In the genomic region with DNA sequence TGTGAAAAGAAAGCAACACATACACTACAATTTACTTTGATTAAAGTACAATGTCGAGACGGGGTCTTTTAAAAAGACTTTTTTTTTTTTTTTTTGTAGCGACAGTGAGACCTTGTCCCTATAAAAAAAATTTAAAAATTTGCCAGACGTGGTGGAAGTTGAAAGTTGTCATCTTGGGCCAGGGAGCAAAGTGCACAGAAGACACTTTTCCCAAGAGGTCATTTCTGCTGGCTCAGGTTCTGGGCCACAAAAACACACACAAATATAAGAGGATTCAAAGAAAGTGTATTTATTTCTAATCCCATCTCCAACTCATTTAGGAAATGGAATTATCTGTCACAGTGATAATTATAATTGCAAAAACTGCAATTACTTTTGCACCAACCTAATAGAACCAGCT, we compare ENCODE assay signal across 24 cellular contexts. TPM values are rescaled to one million over a fixed set of nuclear protein-coding genes. Genes with fewer than 3 reads are reported as not detected.
DNase-seq lines count a peak whose midpoint lies in the region; ATAC-seq, FAIRE-seq and TF ChIP-seq lines count a peak whose summit lies in the region.
"Had no signal": no experiment of that assay in that cellular context is flagged by ENCODE, and none has a peak within 500 bp of the region (broad histone marks: within the 10 kb centered on the region; RNA-seq: fewer than 3 reads in every experiment).

No MANE protein-coding gene starts in this region.

- H3K27ac Mint-ChIP-seq in CD4-positive, alpha-beta T cell, result no peak overlapping the region
- H3K27ac Mint-ChIP-seq: CD4-positive, alpha-beta memory T cell; IgD-negative memory B cell had no signal

- no peak for TF ChIP-seq RAD21 in HepG2 (CRISPR knock-in tag; IDR thresholded peaks at IDR 0.05)

- H3K4me3 ChIP-seq in PC-9 (no peak overlapping the region), HepG2 (replicated peaks in 1 of 3; ENCODE audit: insufficient read depth in 1 of 3, low read depth in 2 of 3, low read length in 3 of 3) (no peak overlapping the region), prostate gland (no peak overlapping the region), transverse colon (no peak overlapping the region), colonic mucosa (no peak overlapping the region)
- H3K4me3 ChIP-seq: A549, GM23248, HAP-1 had no signal

- H3K79me2 ChIP-seq in PC-9 (ENCODE audit: low read depth) (no peaks in the 10 kb centered on the region), HepG2 (ENCODE audit: insufficient read depth, low read length) (no peaks in the 10 kb centered on the region)

- H3K4me2 ChIP-seq in PC-9, result no peak overlapping the region
- peak overlapping the region; percentile 64 for H3K4me2 ChIP-seq in HepG2 (ENCODE audit: low read depth, low read length)
- H3K4me2 ChIP-seq: A549 had no signal

- H3K4me1 Mint-ChIP-seq in CD4-positive, alpha-beta T cell (ENCODE audit: low read depth), result no peaks in the 10 kb centered on the region
- H3K4me1 Mint-ChIP-seq: CD4-positive, alpha-beta memory T cell; IgD-negative memory B cell had no signal

- H3K9me3 Mint-ChIP-seq in CD4-positive, alpha-beta T cell, result no peaks in the 10 kb centered on the region
- H3K9me3 Mint-ChIP-seq: IgD-negative memory B cell had no signal

- in situ Hi-C loops in HepG2 (cut with HindIII; ENCODE audit: extremely low pct_ligation_motif_present, low pct_unique_long_range_greater_than_20kb) (no loop called here), transverse colon (cut with MboI; ENCODE audit: low pct_ligation_motif_present in 1 of 4, low pct_unique_long_range_greater_than_20kb in 1 of 4, low sequenced_read_pairs in 3 of 4) (no loop called here)

- H3F3A ChIP-seq in PC-9 (ENCODE audit: insufficient read depth, low read depth), result no peaks in the 10 kb centered on the region

- TF ChIP-seq EP300 in HepG2 (IDR thresholded peaks at IDR 0.05; ENCODE audit: low read depth in 2 of 2, low read length in 2 of 2) (no peak), HepG2 (CRISPR knock-in tag; IDR thresholded peaks at IDR 0.05; ENCODE audit: borderline replicate concordance) (no peak), transverse colon (IDR thresholded peaks at IDR 0.05; ENCODE audit: low read depth) (no peak)

- H3K4me3 Mint-ChIP-seq in CD4-positive, alpha-beta T cell, result no peak overlapping the region
- H3K4me3 Mint-ChIP-seq: CD4-positive, alpha-beta memory T cell; IgD-negative memory B cell had no signal

- no peaks in the 10 kb centered on the region for H3K4me1 ChIP-seq in PC-9 (replicated peaks; ENCODE audit: insufficient read depth)
- peaks cover 69% of the 10 kb centered on the region for H3K4me1 ChIP-seq in HepG2 (ENCODE audit: insufficient read depth, low read length)
- no peaks in the 10 kb centered on the region for H3K4me1 ChIP-seq in prostate gland (replicated peaks)
- peaks cover 0 to 23% (median 16%) of the 10 kb centered on the region in 4 donors for H3K4me1 ChIP-seq in transverse colon
- no peaks in the 10 kb centered on the region for H3K4me1 ChIP-seq in colonic mucosa
- H3K4me1 ChIP-seq: A549 had no signal

- H4K20me1 ChIP-seq in PC-9 (ENCODE audit: insufficient read depth), result no peaks in the 10 kb centered on the region
- no peaks in the 10 kb centered on the region for H4K20me1 ChIP-seq in HepG2 (ENCODE audit: insufficient read depth, low read length)

- H3K36me3 Mint-ChIP-seq in CD4-positive, alpha-beta T cell (ENCODE audit: low read depth), result no peaks in the 10 kb centered on the region
- H3K36me3 Mint-ChIP-seq: CD4-positive, alpha-beta memory T cell; IgD-negative memory B cell had no signal

- 60% methylated on average over 4 of the region's 4 CpGs for WGBS in HepG2 (ENCODE audit: low lambda C conversion rate)
- WGBS in prostate gland, result 83% methylated on average over 4 of the region's 4 CpGs
- 73 to 75% methylated on average over 4 of the region's 4 CpGs for WGBS in transverse colon (ENCODE audit: low coverage in 1 of 2), 2 donors

- POLR2A ChIA-PET in PC-9 (lab: Charles Lee; ENCODE audit: unreplicated experiment) (no interaction called here), HepG2 (lab: Yijun Ruan, JAX) (no interaction called here)
- POLR2A ChIA-PET in CD4-positive, alpha-beta T cell (lab: Charles Lee), result no interaction called here

- no peak for DNase-seq in PC-9
- DNase-seq in HepG2 (ENCODE audit: low spot score), result no peak
- no peak for DNase-seq in prostate gland (ENCODE audit: low spot score)
- no peak for DNase-seq in transverse colon
- no peak for DNase-seq in CD4-positive, alpha-beta T cell
- DNase-seq in colonic mucosa, result no peak
- DNase-seq: AML-193; CD4-positive, alpha-beta memory T cell; DMS153; DMS79; GDM1; GM23248 had no signal

- intact Hi-C loops in PC-9 (cut with micrococcal nuclease; ENCODE audit: unreplicated experiment) (no loop called here), HepG2 (cut with micrococcal nuclease; ENCODE audit: unreplicated experiment) (no loop called here), prostate gland (cut with DNase I) (loop anchor here (5.0 to 10.0 kb wide), 3 partner anchors 34 to 97 kb away; partner anchors contain the start of gene CBLL1), transverse colon (cut with DNase I; ENCODE audit: low total_unique reads) (no loop called here), colonic mucosa (cut with DNase I) (loop anchor here (10.0 kb wide), 1 partner anchor 97 kb away; no protein-coding TSS in a partner anchor)
- intact Hi-C loops in CD4-positive, alpha-beta T cell (cut with DNase I, micrococcal nuclease), result no loop called here

- H3K9ac ChIP-seq in HepG2 (ENCODE audit: insufficient read depth, low read depth, low read length) (no peak overlapping the region), colonic mucosa (ENCODE audit: low read depth in 2 of 2, low read length in 2 of 2) (no peak overlapping the region)
- H3K9ac ChIP-seq: GM23248 had no signal

- H3K27ac ChIP-seq in PC-9 (no peak overlapping the region), HepG2 (ENCODE audit: extremely low read length, insufficient read depth, low read length) (peak overlapping the region; percentile 85), prostate gland (peak overlapping the region; percentile 59 to 70), transverse colon (peak overlapping the region; percentile 40 to 78 (median 60)), colonic mucosa (no peak overlapping the region)
- no peak overlapping the region for H3K27ac ChIP-seq in CD4-positive, alpha-beta T cell (ENCODE audit: low read depth, low read length)
- H3K27ac ChIP-seq: 22Rv1, A549, C4-2B, GM23248 had no signal

- CTCF ChIA-PET in PC-9 (lab: Charles Lee), result interaction anchor here (0.6 kb wide), 1 partner anchor 36 kb away, joined by 3 read pairs; no protein-coding TSS in a partner anchor
- CTCF ChIA-PET in HepG2 (lab: Yijun Ruan, JAX; ENCODE audit: low intra/inter-chr PET ratio, low total read pairs), result no interaction called here
- CTCF ChIA-PET in CD4-positive, alpha-beta T cell (lab: Charles Lee), result no interaction called here

- H3K36me3 ChIP-seq in PC-9 (ENCODE audit: low read depth) (no peaks in the 10 kb centered on the region), HepG2 (replicated peaks in 1 of 2; ENCODE audit: control insufficient read depth in 1 of 2, insufficient read depth in 2 of 2, low read length in 2 of 2) (no peaks in the 10 kb centered on the region), prostate gland (no peaks in the 10 kb centered on the region), transverse colon (peaks cover 0 to 6% (median 0%) of the 10 kb centered on the region in 4 donors), colonic mucosa (no peaks in the 10 kb centered on the region)
- H3K36me3 ChIP-seq: HAP-1 had no signal

- no peaks in the 10 kb centered on the region for H3K9me2 ChIP-seq in PC-9 (ENCODE audit: insufficient read depth)

- no peak for ATAC-seq in HepG2
- no peak for ATAC-seq in CD4-positive, alpha-beta T cell (ENCODE audit: poor library complexity)
- ATAC-seq in HG02981 (IDR thresholded peaks at IDR 0.05; ENCODE audit: unreplicated experiment), result no peak
- ATAC-seq: A549 had no signal

- H3K9me3 ChIP-seq in PC-9 (ENCODE audit: insufficient read depth, low read depth) (no peaks in the 10 kb centered on the region), HepG2 (ENCODE audit: low read length) (no peaks in the 10 kb centered on the region), prostate gland (no peaks in the 10 kb centered on the region), transverse colon (no peaks in the 10 kb centered on the region), colonic mucosa (no peaks in the 10 kb centered on the region)
- no peaks in the 10 kb centered on the region for H3K9me3 ChIP-seq in CD4-positive, alpha-beta T cell (ENCODE audit: control insufficient read depth, low read length)
- H3K9me3 ChIP-seq: A549, HAP-1 had no signal

- no peaks in the 10 kb centered on the region for H3K27me3 Mint-ChIP-seq in CD4-positive, alpha-beta T cell
- H3K27me3 Mint-ChIP-seq: CD4-positive, alpha-beta memory T cell had no signal

- TF ChIP-seq POLR2A in HepG2 (IDR thresholded peaks at IDR 0.05; ENCODE audit: insufficient read depth in 1 of 2, low read depth in 2 of 2, low read length in 2 of 2), result no peak
- no peak for TF ChIP-seq POLR2A in prostate gland (IDR thresholded peaks at IDR 0.05)
- TF ChIP-seq POLR2A in transverse colon (IDR thresholded peaks at IDR 0.05), result no peak

- TF ChIP-seq CTCF in PC-9 (conservative IDR thresholded peaks at IDR 0.05) (no peak), HepG2 (CRISPR knock-in tag; IDR thresholded peaks at IDR 0.05) (no peak), prostate gland (IDR thresholded peaks at IDR 0.05) (no peak), transverse colon (IDR thresholded peaks at IDR 0.05) (no peak), colonic mucosa (IDR thresholded peaks at IDR 0.05) (no peak)
- no peak for TF ChIP-seq CTCF in CD4-positive, alpha-beta T cell (IDR thresholded peaks at IDR 0.05)

- H2AFZ ChIP-seq in PC-9 (0 out of 2 replicates have a peak overlapping the region, but pooled peaks have one; percentile 62), HepG2 (ENCODE audit: low read length) (no peak overlapping the region)
- H2AFZ ChIP-seq: GM23248 had no signal

- no TSS peak for BruUV-seq in PC-9 (replicated peaks; lab: Mats Ljungman, UMichigan)
- no TSS peak for BruUV-seq in HepG2 (replicated peaks; lab: Mats Ljungman, UMichigan)

- no peaks in the 10 kb centered on the region for H3K27me3 ChIP-seq in PC-9 (ENCODE audit: insufficient read depth, low read depth)
- no peaks in the 10 kb centered on the region for H3K27me3 ChIP-seq in HepG2 (ENCODE audit: control insufficient read depth in 1 of 2, insufficient read depth in 2 of 2, low read length in 2 of 2)
- no peaks in the 10 kb centered on the region for H3K27me3 ChIP-seq in prostate gland (replicated peaks; ENCODE audit: insufficient read depth)
- no peaks in the 10 kb centered on the region for H3K27me3 ChIP-seq in transverse colon
- H3K27me3 ChIP-seq in CD4-positive, alpha-beta T cell (ENCODE audit: control insufficient read depth, insufficient read depth, low read length), result no peaks in the 10 kb centered on the region
- H3K27me3 ChIP-seq in colonic mucosa, result no peaks in the 10 kb centered on the region

- no peak for FAIRE-seq in HepG2 (lab: Jason Lieb, UNC)
- FAIRE-seq: A549, GM12892, GM18507, HTR-8/SVneo had no signal

RNA-seq across cellular contexts. Expression of gene SLC26A3, which starts 24.7 kb away (rescaled TPM):
- not detected in 2 replicates for total RNA-seq in PC-9 (2021)
- total RNA-seq in HepG2 (2016; rRNA removed; fragmentation: Illumina TruSeq; extraction: Trizol), result 0.08 and 0.11 TPM in 2 replicates
- total RNA-seq in HepG2 (2016; cell fraction: cytosol; rRNA removed; fragmentation: Illumina TruSeq; extraction: Trizol; ENCODE audit: low read depth), result not detected in 2 replicates
- 0.06 and 0.11 TPM in 2 replicates for total RNA-seq in HepG2 (2016; cell fraction: insoluble cytoplasmic fraction; rRNA removed; fragmentation: Illumina TruSeq; extraction: Trizol)
- total RNA-seq in HepG2 (2016; cell fraction: membrane; rRNA removed; fragmentation: Illumina TruSeq; extraction: Trizol), result 0.06 TPM in 1 of 2 replicates, not detected in the other
- 0.84 TPM in 1 of 2 replicates, not detected in the other for total RNA-seq in HepG2 (2016; cell fraction: nucleus; rRNA removed; fragmentation: Illumina TruSeq; extraction: Trizol)
- polyA plus RNA-seq in HepG2 (2011; rRNA removed), result 0.30 and 0.71 TPM in 2 replicates
- 0.20 and 0.68 TPM in 2 replicates for polyA plus RNA-seq in HepG2 (2011; cell fraction: cytosol; rRNA removed)
- polyA plus RNA-seq in HepG2 (2011; cell fraction: nucleus; rRNA removed), result 0.10 and 0.17 TPM in 2 replicates
- 3.2 and 10.9 TPM in 2 replicates for polyA plus RNA-seq in HepG2 (2012)
- polyA plus RNA-seq in HepG2 (2016; cell fraction: cytosol; fragmentation: Illumina TruSeq; extraction: Trizol; ENCODE audit: low read depth), result not detected in 2 replicates
- not detected in 2 replicates for polyA plus RNA-seq in HepG2 (2016; cell fraction: insoluble cytoplasmic fraction; fragmentation: Illumina TruSeq; extraction: Trizol; ENCODE audit: low read depth)
- not detected in 2 replicates for polyA plus RNA-seq in HepG2 (2016; cell fraction: membrane; fragmentation: Illumina TruSeq; extraction: Trizol; ENCODE audit: low read depth)
- 0.15 TPM in 1 of 2 replicates, not detected in the other for polyA plus RNA-seq in HepG2 (2016; cell fraction: nucleus; fragmentation: Illumina TruSeq; extraction: Trizol; ENCODE audit: insufficient read depth, low read depth)
- polyA minus RNA-seq in HepG2 (2011; rRNA and poly(A)+ RNA removed; ENCODE audit: low replicate concordance), result 0.26 TPM in 1 of 2 replicates, not detected in the other
- 0.30 TPM in 1 of 2 replicates, not detected in the other for polyA minus RNA-seq in HepG2 (2011; cell fraction: cytosol; rRNA and poly(A)+ RNA removed)
- polyA minus RNA-seq in HepG2 (2011; cell fraction: nucleus; rRNA and poly(A)+ RNA removed), result 0.26 and 0.62 TPM in 2 replicates
- 1 to 10 TPM in 1 of 2 donors, under 1 TPM in 1; 0.91 to 3.3 TPM for total RNA-seq in prostate gland
- 1,000 to 10,000 TPM in 3 of 4 donors, 100 to 1,000 TPM in 1; 296 to 4,526 (median 2,822) TPM for total RNA-seq in transverse colon
- not detected for total RNA-seq in CD4-positive, alpha-beta T cell
- 1,000 to 10,000 TPM in 1 of 2 donors, 100 to 1,000 TPM in 1; 973 to 1,169 TPM for total RNA-seq in colonic mucosa
- total RNA-seq: CD4-positive, alpha-beta memory T cell; Daoy; GM23248; H4 had no signal
- polyA plus RNA-seq: A549; BJ; CD4-positive, alpha-beta memory T cell; GM23248; IgD-negative memory B cell had no signal

RNA-seq across cellular contexts. Expression of gene CBLL1, which starts 34.3 kb away (rescaled TPM):
- total RNA-seq in PC-9 (2021) (24.5 and 31.3 TPM in 2 replicates), HepG2 (2016; rRNA removed; fragmentation: Illumina TruSeq; extraction: Trizol) (10.5 and 12.2 TPM in 2 replicates), prostate gland (10 to 100 TPM; 35.3 to 49.2 TPM), transverse colon (10 to 100 TPM; 30.6 to 53.9 (median 38.8) TPM), colonic mucosa (10 to 100 TPM; 21.5 to 23.2 TPM)
- 4.6 and 9.6 TPM in 2 replicates for total RNA-seq in HepG2 (2016; cell fraction: cytosol; rRNA removed; fragmentation: Illumina TruSeq; extraction: Trizol; ENCODE audit: low read depth)
- 8.4 and 9.8 TPM in 2 replicates for total RNA-seq in HepG2 (2016; cell fraction: insoluble cytoplasmic fraction; rRNA removed; fragmentation: Illumina TruSeq; extraction: Trizol)
- total RNA-seq in HepG2 (2016; cell fraction: membrane; rRNA removed; fragmentation: Illumina TruSeq; extraction: Trizol), result 10.8 and 12.2 TPM in 2 replicates
- total RNA-seq in HepG2 (2016; cell fraction: nucleus; rRNA removed; fragmentation: Illumina TruSeq; extraction: Trizol), result 14.2 and 14.8 TPM in 2 replicates
- polyA plus RNA-seq in HepG2 (2011; rRNA removed), result 8.8 and 9.1 TPM in 2 replicates
- polyA plus RNA-seq in HepG2 (2011; cell fraction: cytosol; rRNA removed), result 4.3 and 5.7 TPM in 2 replicates
- 14.0 and 15.1 TPM in 2 replicates for polyA plus RNA-seq in HepG2 (2011; cell fraction: nucleus; rRNA removed)
- polyA plus RNA-seq in HepG2 (2012), result 20.1 and 22.9 TPM in 2 replicates
- polyA plus RNA-seq in HepG2 (2016; cell fraction: cytosol; fragmentation: Illumina TruSeq; extraction: Trizol; ENCODE audit: low read depth), result 2.6 and 2.7 TPM in 2 replicates
- 14.3 and 19.8 TPM in 2 replicates for polyA plus RNA-seq in HepG2 (2016; cell fraction: insoluble cytoplasmic fraction; fragmentation: Illumina TruSeq; extraction: Trizol; ENCODE audit: low read depth)
- polyA plus RNA-seq in HepG2 (2016; cell fraction: membrane; fragmentation: Illumina TruSeq; extraction: Trizol; ENCODE audit: low read depth), result 5.6 and 7.4 TPM in 2 replicates
- 15.6 and 15.9 TPM in 2 replicates for polyA plus RNA-seq in HepG2 (2016; cell fraction: nucleus; fragmentation: Illumina TruSeq; extraction: Trizol; ENCODE audit: insufficient read depth, low read depth)
- polyA minus RNA-seq in HepG2 (2011; rRNA and poly(A)+ RNA removed; ENCODE audit: low replicate concordance), result 10.1 and 20.3 TPM in 2 replicates
- polyA minus RNA-seq in HepG2 (2011; cell fraction: cytosol; rRNA and poly(A)+ RNA removed), result 15.6 and 20.4 TPM in 2 replicates
- 42.4 and 45.3 TPM in 2 replicates for polyA minus RNA-seq in HepG2 (2011; cell fraction: nucleus; rRNA and poly(A)+ RNA removed)
- total RNA-seq in CD4-positive, alpha-beta T cell, result 10 to 100 TPM; 77.8 to 80.2 TPM

Comparison
In these comparisons a context has a peak if more than half of its experiments do, and no peak if none do; other contexts are left out.
1. H3K27ac ChIP-seq: peak in HepG2 (single experiment), prostate gland (2 of 2) and transverse colon (4 of 4); none in PC-9 (single experiment), CD4-positive, alpha-beta T cell (single experiment) and colonic mucosa (single experiment).
2. RNA of gene SLC26A3, which starts 24.7 kb away (total RNA-seq): 296 to 4,526 TPM in transverse colon and 973 to 1,169 TPM in colonic mucosa; 0.91 to 3.3 TPM in prostate gland, 0.06 to 0.84 TPM in HepG2, not detected in PC-9 and not detected in CD4-positive, alpha-beta T cell; every median in the first group is over 10 times any median in the second.
3. intact Hi-C loops: an anchor here in prostate gland (5.0 to 10.0 kb wide) and colonic mucosa (10.0 kb wide); none called in PC-9, HepG2, transverse colon and CD4-positive, alpha-beta T cell.